Comparison of ENCODE assay signal across 14 cellular contexts in the genomic region with DNA sequence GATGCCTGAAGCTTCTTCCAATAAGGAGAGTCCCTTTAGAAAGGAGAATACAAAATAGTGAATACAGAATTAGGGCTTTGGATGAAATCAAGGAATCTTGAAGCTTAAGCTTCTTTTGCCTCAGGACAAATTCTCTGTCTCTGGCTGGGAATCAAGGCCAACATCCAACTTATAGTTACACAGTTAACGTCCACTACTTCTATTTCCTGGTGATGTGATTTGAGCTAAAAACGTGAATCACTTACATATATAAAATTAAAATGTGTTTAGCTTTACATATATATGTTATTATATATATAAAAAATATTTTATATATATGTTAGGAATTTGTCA.
"Had no signal": no experiment of that assay in that cellular context is flagged by ENCODE, and none has a peak within 500 bp of the region (broad histone marks: within the 10 kb centered on the region; RNA-seq: fewer than 3 reads in every experiment).

No MANE protein-coding gene starts in this region.

- H3K4me3 ChIP-seq: gastroesophageal sphincter, mucosa of descending colon, tibial artery had no signal

- H3K4me1 Mint-ChIP-seq: endodermal cell had no signal

- H3K9me3 Mint-ChIP-seq: activated T-helper 17 cell treated with anti-CD3 and anti-CD28 coated beads, Interleukin-2, amount 50 U/mL, for 72 hours had no signal

- DNase-seq: activated CD4-positive, alpha-beta T cell treated with anti-CD3 and anti-CD28 coated beads, Interleukin-2, amount 50 U/mL, for 1 hour; activated naive CD4-positive, alpha-beta T cell treated with anti-CD3 and anti-CD28 coated beads for 36 hours; activated T-cell treated with anti-CD3 and anti-CD28 coated beads for 4 hours; dorsolateral prefrontal cortex; endodermal cell; islet precursor cell; mucosa of descending colon; naive thymus-derived CD8-positive, alpha-beta T cell; T-helper 17 cell; tibial artery had no signal

- H3K4me1 ChIP-seq: gastroesophageal sphincter, tibial artery had no signal

- H3K27me3 ChIP-seq: dorsolateral prefrontal cortex, gastroesophageal sphincter, tibial artery had no signal

- H3K27ac Mint-ChIP-seq: activated naive CD4-positive, alpha-beta T cell treated with anti-CD3 and anti-CD28 coated beads for 36 hours; endodermal cell; stimulated activated effector memory CD8-positive, alpha-beta T cell treated with anti-CD3 and anti-CD28 coated beads, Interleukin-12 subunit alpha, Interleukin-12 subunit beta, amount 100 ng/mL, for 72 hours; WTC11 had no signal

- H3K9me3 ChIP-seq: gastroesophageal sphincter, mucosa of descending colon, tibial artery had no signal

- H3K27ac ChIP-seq: gastroesophageal sphincter, tibial artery had no signal

- H3K4me3 Mint-ChIP-seq: activated naive CD4-positive, alpha-beta T cell treated with anti-CD3 and anti-CD28 coated beads for 36 hours; activated T-helper 17 cell treated with anti-CD3 and anti-CD28 coated beads, Interleukin-2, amount 50 U/mL, for 72 hours; endodermal cell; naive thymus-derived CD8-positive, alpha-beta T cell; stimulated activated effector memory CD8-positive, alpha-beta T cell treated with anti-CD3 and anti-CD28 coated beads, Interleukin-12 subunit alpha, Interleukin-12 subunit beta, amount 100 ng/mL, for 72 hours; T-helper 17 cell; WTC11 had no signal

- H3K27me3 Mint-ChIP-seq: activated T-helper 17 cell treated with anti-CD3 and anti-CD28 coated beads, Interleukin-2, amount 50 U/mL, for 72 hours; naive thymus-derived CD8-positive, alpha-beta T cell; T-helper 17 cell had no signal

- H3K36me3 ChIP-seq: gastroesophageal sphincter, tibial artery had no signal

- H3K36me3 Mint-ChIP-seq: naive thymus-derived CD8-positive, alpha-beta T cell; stimulated activated effector memory CD8-positive, alpha-beta T cell treated with anti-CD3 and anti-CD28 coated beads, Interleukin-12 subunit alpha, Interleukin-12 subunit beta, amount 100 ng/mL, for 72 hours had no signal
